In genomic region chr2:23662941-23663729, GRCh38 we compare ENCODE assay signal across 12 cellular contexts.
DNase-seq lines count a peak whose midpoint lies in the region; ATAC-seq and TF ChIP-seq lines count a peak whose summit lies in the region.
"Had no signal": no experiment of that assay in that cellular context is flagged by ENCODE, and none has a peak within 500 bp of the region (broad histone marks: within the 10 kb centered on the region; RNA-seq: fewer than 3 reads in every experiment).

No MANE protein-coding gene starts in this region.

- H3K4me3 ChIP-seq in AG04449 (ENCODE audit: low read depth, low read length) (peak overlapping the region; percentile 37), foreskin fibroblast (ENCODE audit: low read depth in 1 of 2, low read length in 2 of 2) (peak overlapping the region; percentile 24 to 36), ovary (peak overlapping the region; percentile 13)

- H3K27ac ChIP-seq in ovary, result no peak overlapping the region
- H3K27ac ChIP-seq: KMS-11 had no signal

- TF ChIP-seq CTCF in AG04449 (IDR thresholded peaks at IDR 0.05; ENCODE audit: insufficient read depth, low read length, missing control alignments), result no peak
- no peak for TF ChIP-seq CTCF in foreskin fibroblast (IDR thresholded peaks at IDR 0.05; ENCODE audit: low read depth, low read length)
- TF ChIP-seq CTCF in ovary (IDR thresholded peaks at IDR 0.05), result no peak

- CTCF ChIA-PET in AG04449 (lab: Yijun Ruan, JAX), result interaction anchor here (3.2 kb wide), 1 partner anchor 8 kb away, joined by 12 read pairs; no protein-coding TSS in a partner anchor

- TF ChIP-seq EP300 in ovary (IDR thresholded peaks at IDR 0.05), result no peak

- no peak for TF ChIP-seq POLR2A in ovary (IDR thresholded peaks at IDR 0.05)

- no peak for ATAC-seq in GM18870 (IDR thresholded peaks at IDR 0.05; ENCODE audit: unreplicated experiment)

- peaks cover 5% of the 10 kb centered on the region for H3K4me1 ChIP-seq in ovary (ENCODE audit: insufficient read depth)
- H3K4me1 ChIP-seq: BE2C had no signal

- intact Hi-C loops in ovary (cut with DNase I), result no loop called here

- no peak overlapping the region for H3K4me3 Mint-ChIP-seq in activated T-cell treated with anti-CD3 and anti-CD28 coated beads, Interleukin-2, amount 50 U/mL, for 24 hours
- H3K4me3 Mint-ChIP-seq: central memory CD8-positive, alpha-beta T cell had no signal

- peaks cover 11% of the 10 kb centered on the region for H3K4me1 Mint-ChIP-seq in activated T-cell treated with anti-CD3 and anti-CD28 coated beads, Interleukin-2, amount 50 U/mL, for 24 hours (ENCODE audit: low read depth)
- H3K4me1 Mint-ChIP-seq: central memory CD8-positive, alpha-beta T cell had no signal

- in situ Hi-C loops in ACHN (cut with HindIII; ENCODE audit: low pct_ligation_motif_present, low pct_unique_long_range_greater_than_20kb, low sequenced_read_pairs), result no loop called here

- POLR2A ChIA-PET in AG04449 (lab: Yijun Ruan, JAX), result no interaction called here

- DNase-seq in AG04449 (ENCODE audit: low read depth, low spot score) (no peak), RPMI8226 (peak; percentile 74), foreskin fibroblast (peak in 1 of 2 donors; percentile 42), ovary (peak; percentile 56 to 73 (median 62)), ACHN (no peak)
- DNase-seq in activated T-cell treated with anti-CD3 and anti-CD28 coated beads, Interleukin-2, amount 50 U/mL, for 24 hours, result no peak
- DNase-seq in activated CD8-positive, alpha-beta memory T cell treated with anti-CD3 and anti-CD28 coated beads, Interleukin-2, amount 50 U/mL, for 4 hours, result no peak
- DNase-seq: BE2C, NCI-H774 had no signal

- no peaks in the 10 kb centered on the region for H3K36me3 ChIP-seq in ovary
- H3K36me3 ChIP-seq: BE2C had no signal

- H3K27me3 ChIP-seq in ovary, result no peaks in the 10 kb centered on the region
- H3K27me3 ChIP-seq: BE2C had no signal

- H3K9me3 Mint-ChIP-seq in activated T-cell treated with anti-CD3 and anti-CD28 coated beads, Interleukin-2, amount 50 U/mL, for 24 hours, result no peaks in the 10 kb centered on the region
- H3K9me3 Mint-ChIP-seq: central memory CD8-positive, alpha-beta T cell had no signal

- 14 to 22% (median 15%) methylated on average over 40 to 43 of the region's 43 CpGs for WGBS in ovary, 3 donors

- no peaks in the 10 kb centered on the region for H3K36me3 Mint-ChIP-seq in activated T-cell treated with anti-CD3 and anti-CD28 coated beads, Interleukin-2, amount 50 U/mL, for 24 hours (ENCODE audit: low read depth)

- H3K27ac Mint-ChIP-seq in activated T-cell treated with anti-CD3 and anti-CD28 coated beads, Interleukin-2, amount 50 U/mL, for 24 hours, result no peak overlapping the region

- H3K27me3 Mint-ChIP-seq in activated T-cell treated with anti-CD3 and anti-CD28 coated beads, Interleukin-2, amount 50 U/mL, for 24 hours, result peaks cover 15% of the 10 kb centered on the region

- no peaks in the 10 kb centered on the region for H3K9me3 ChIP-seq in ovary
- H3K9me3 ChIP-seq: BE2C had no signal

Comparison
In these comparisons a context has a peak if more than half of its experiments do, and no peak if none do; other contexts are left out.
1. DNase-seq: peak in RPMI8226 (single experiment) and ovary (5 of 5); none in AG04449 (single experiment), activated T-cell treated with anti-CD3 and anti-CD28 coated beads, Interleukin-2, amount 50 U/mL, for 24 hours (single experiment), ACHN (single experiment) and activated CD8-positive, alpha-beta memory T cell treated with anti-CD3 and anti-CD28 coated beads, Interleukin-2, amount 50 U/mL, for 4 hours (single experiment).
2. Peak in every context shown above with its lines, with median percentiles within 50 percentile points of each other: H3K4me3 ChIP-seq.